17 cellular contexts compared by ENCODE assay signal in the genomic region with DNA sequence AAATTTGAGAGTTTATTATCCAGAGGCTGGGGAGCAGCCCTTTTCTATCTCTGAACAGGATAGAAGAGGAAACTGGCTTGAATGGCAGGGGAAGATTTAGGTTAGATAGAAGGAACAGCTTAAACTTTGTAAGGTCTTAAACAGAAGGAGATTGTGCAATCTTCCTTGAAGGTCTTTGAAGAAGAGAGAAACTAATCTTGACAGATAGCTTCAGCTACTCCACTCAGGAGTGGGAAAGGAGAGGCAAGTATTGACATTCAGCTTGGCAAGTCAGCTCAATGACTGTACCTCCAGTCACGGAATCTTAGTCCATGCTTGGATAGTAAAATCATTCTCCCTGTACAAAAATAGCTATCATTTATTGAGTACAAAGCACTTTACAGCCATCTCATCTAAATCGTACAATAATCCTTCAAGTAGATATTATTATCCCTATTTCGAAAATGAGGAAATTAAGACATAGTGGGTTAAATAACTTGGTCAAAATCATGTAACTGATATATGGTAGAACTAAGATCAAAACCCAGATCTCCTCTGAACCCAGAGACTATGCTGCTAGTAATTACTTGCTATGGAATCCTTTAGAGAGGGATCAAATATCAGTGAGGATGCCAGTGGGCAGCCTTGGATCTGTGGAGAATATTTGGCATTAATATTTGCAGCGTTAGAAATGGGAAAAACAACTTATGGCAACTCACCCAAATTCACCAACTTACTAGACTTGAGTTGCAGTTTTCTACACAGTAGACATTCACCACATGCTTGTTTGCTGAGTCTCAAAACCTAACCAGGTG. TPM values are rescaled to one million over a fixed set of nuclear protein-coding genes. Genes with fewer than 3 reads are reported as not detected.
A peak's percentile ranks its signal among the peaks of the same experiment; 100 is the strongest.
DNase-seq lines count a peak whose midpoint lies in the region; TF ChIP-seq lines count a peak whose summit lies in the region.
"Had no signal": no experiment of that assay in that cellular context is flagged by ENCODE, and none has a peak within 500 bp of the region (broad histone marks: within the 10 kb centered on the region; RNA-seq: fewer than 3 reads in every experiment).

No MANE protein-coding gene starts in this region.

- H3K4me1 Mint-ChIP-seq in nephron progenitor cell, result peaks cover 6% of the 10 kb centered on the region
- H3K4me1 Mint-ChIP-seq: central memory CD8-positive, alpha-beta T cell; stimulated activated naive CD8-positive, alpha-beta T cell treated with anti-CD3 and anti-CD28 coated beads, Interleukin-15, amount 100 ng/mL, for 72 hours had no signal

- no peaks in the 10 kb centered on the region for H3K27me3 ChIP-seq in osteoblast (ENCODE audit: insufficient read depth, low read length)
- H3K27me3 ChIP-seq: gastrocnemius medialis had no signal

- DNase-seq in SIG-M5 treated with dmso at 0.1 percent for 504 hours (lab: John Stamatoyannopoulos, UW; ENCODE audit: unreplicated experiment), result peak; percentile 56
- no peak for DNase-seq in SIG-M5 (lab: John Stamatoyannopoulos, UW)
- peak; percentile 30 for DNase-seq in amniotic epithelial cell (ENCODE audit: low read depth)
- DNase-seq in osteoblast (ENCODE audit: insufficient read length, low spot score, missing footprints), result no peak
- no peak for DNase-seq in activated effector memory CD4-positive, alpha-beta T cell treated with anti-CD3 and anti-CD28 coated beads, Interleukin-2, amount 50 U/mL, for 16 hours
- DNase-seq in nephron progenitor cell, result no peak
- DNase-seq: activated CD8-positive, alpha-beta T cell treated with anti-CD3 and anti-CD28 coated beads, Interleukin-2, amount 10 ng/mL, durations not matched to agents 7 days and 5 days; CD4-positive, alpha-beta T cell; NCI-H1436 treated with DMSO at 0.1 percent for 48 hours; NCI-H510A treated with DMSO at 0.1 percent for 48 hours; stimulated activated naive CD8-positive, alpha-beta T cell treated with anti-CD3 and anti-CD28 coated beads, Interleukin-15, amount 100 ng/mL, for 72 hours had no signal

- H3K4me3 ChIP-seq in osteoblast (ENCODE audit: insufficient read depth, low read length), result no peak overlapping the region
- H3K4me3 ChIP-seq: A549, gastrocnemius medialis had no signal

- no peaks in the 10 kb centered on the region for H3K9me3 ChIP-seq in osteoblast (ENCODE audit: low read depth, low read length)
- H3K9me3 ChIP-seq: A549, gastrocnemius medialis had no signal

- H3K27ac ChIP-seq in osteoblast (ENCODE audit: low read depth, low read length), result no peak overlapping the region
- H3K27ac ChIP-seq: A549, gastrocnemius medialis had no signal

- peaks cover 12% of the 10 kb centered on the region for H3K4me1 ChIP-seq in osteoblast (ENCODE audit: insufficient read depth, low read length)
- H3K4me1 ChIP-seq: A549, gastrocnemius medialis had no signal

- H3K36me3 ChIP-seq in osteoblast (ENCODE audit: insufficient read depth, low read length), result no peaks in the 10 kb centered on the region
- H3K36me3 ChIP-seq: gastrocnemius medialis had no signal

- no peaks in the 10 kb centered on the region for H3K36me3 Mint-ChIP-seq in nephron progenitor cell (ENCODE audit: low read depth)
- H3K36me3 Mint-ChIP-seq: natural killer cell treated with Interleukin-12 subunit alpha and Interleukin-12 subunit beta and Interleukin-15 and Interleukin-18, amount 100 ng/mL, for 72 hours had no signal

- no peak overlapping the region for H3K4me3 Mint-ChIP-seq in nephron progenitor cell
- H3K4me3 Mint-ChIP-seq: activated CD8-positive, alpha-beta T cell treated with anti-CD3 and anti-CD28 coated beads, Interleukin-2, amount 10 ng/mL, durations not matched to agents 7 days and 5 days; CD4-positive, alpha-beta T cell; central memory CD8-positive, alpha-beta T cell; natural killer cell treated with Interleukin-12 subunit alpha and Interleukin-12 subunit beta and Interleukin-15 and Interleukin-18, amount 100 ng/mL, for 72 hours; stimulated activated naive CD8-positive, alpha-beta T cell treated with anti-CD3 and anti-CD28 coated beads, Interleukin-15, amount 100 ng/mL, for 72 hours had no signal

- H3K79me2 ChIP-seq in osteoblast (ENCODE audit: insufficient read depth, low read length), result no peaks in the 10 kb centered on the region

- no peak overlapping the region for H2AFZ ChIP-seq in osteoblast (ENCODE audit: low read length)

- H3K27me3 Mint-ChIP-seq in nephron progenitor cell (ENCODE audit: low read depth, poor library complexity), result peaks cover 19% of the 10 kb centered on the region

- peak overlapping the region; percentile 12 for H3K4me2 ChIP-seq in osteoblast (ENCODE audit: insufficient read depth, low read length)
- H3K4me2 ChIP-seq: A549 had no signal

- TF ChIP-seq CTCF in osteoblast (IDR thresholded peaks at IDR 0.05; ENCODE audit: extremely low read depth, low read depth, low read length) (no peak), nephron progenitor cell (IDR thresholded peaks at IDR 0.05) (no peak)

- no peak overlapping the region for H3K27ac Mint-ChIP-seq in nephron progenitor cell
- H3K27ac Mint-ChIP-seq: activated CD8-positive, alpha-beta T cell treated with anti-CD3 and anti-CD28 coated beads, Interleukin-2, amount 10 ng/mL, durations not matched to agents 7 days and 5 days; CD4-positive, alpha-beta T cell; natural killer cell treated with Interleukin-12 subunit alpha and Interleukin-12 subunit beta and Interleukin-15 and Interleukin-18, amount 100 ng/mL, for 72 hours; stimulated activated naive CD8-positive, alpha-beta T cell treated with anti-CD3 and anti-CD28 coated beads, Interleukin-15, amount 100 ng/mL, for 72 hours had no signal

- no peaks in the 10 kb centered on the region for H4K20me1 ChIP-seq in osteoblast (ENCODE audit: insufficient read depth, low read length)

- no peaks in the 10 kb centered on the region for H3K9me3 Mint-ChIP-seq in nephron progenitor cell
- H3K9me3 Mint-ChIP-seq: CD4-positive, alpha-beta T cell; central memory CD8-positive, alpha-beta T cell; natural killer cell treated with Interleukin-12 subunit alpha and Interleukin-12 subunit beta and Interleukin-15 and Interleukin-18, amount 100 ng/mL, for 72 hours; stimulated activated naive CD8-positive, alpha-beta T cell treated with anti-CD3 and anti-CD28 coated beads, Interleukin-15, amount 100 ng/mL, for 72 hours had no signal

RNA-seq across cellular contexts. Expression of gene C11orf97, which starts 14.6 kb away (rescaled TPM):
- total RNA-seq in osteoblast, result not detected in 2 replicates
- total RNA-seq: activated CD8-positive, alpha-beta T cell treated with anti-CD3 and anti-CD28 coated beads, Interleukin-2, amount 10 ng/mL, durations not matched to agents 7 days and 5 days; CD4-positive, alpha-beta T cell; gastrocnemius medialis; lung microvascular endothelial cell; natural killer cell treated with Interleukin-12 subunit alpha and Interleukin-12 subunit beta and Interleukin-15 and Interleukin-18, amount 100 ng/mL, for 72 hours; pulmonary artery endothelial cell had no signal

RNA-seq across cellular contexts. Expression of gene FUT4, which starts 16.9 kb away (rescaled TPM):
- 5.6 and 7.2 TPM in 2 replicates for total RNA-seq in osteoblast

RNA-seq across cellular contexts. Expression of gene ANKRD49, which starts 33.1 kb away (rescaled TPM):
- total RNA-seq in osteoblast, result 13.0 and 14.1 TPM in 2 replicates

RNA-seq across cellular contexts. Expression of gene MRE11, which starts 33.2 kb away (rescaled TPM):
- total RNA-seq in osteoblast, result 10.1 and 15.0 TPM in 2 replicates

RNA-seq across cellular contexts. Expression of gene PIWIL4, which starts 40.3 kb away (rescaled TPM):
- 1.8 and 2.1 TPM in 2 replicates for total RNA-seq in osteoblast

Comparison
In these comparisons a context has a peak if more than half of its experiments do, and no peak if none do; other contexts are left out.
1. DNase-seq: peak in SIG-M5 treated with dmso at 0.1 percent for 504 hours (single experiment) and amniotic epithelial cell (single experiment); none in SIG-M5 (single experiment), osteoblast (single experiment), activated effector memory CD4-positive, alpha-beta T cell treated with anti-CD3 and anti-CD28 coated beads, Interleukin-2, amount 50 U/mL, for 16 hours (single experiment) and nephron progenitor cell (single experiment).